1 cellular context compared by ENCODE assay signal in the genomic region with DNA sequence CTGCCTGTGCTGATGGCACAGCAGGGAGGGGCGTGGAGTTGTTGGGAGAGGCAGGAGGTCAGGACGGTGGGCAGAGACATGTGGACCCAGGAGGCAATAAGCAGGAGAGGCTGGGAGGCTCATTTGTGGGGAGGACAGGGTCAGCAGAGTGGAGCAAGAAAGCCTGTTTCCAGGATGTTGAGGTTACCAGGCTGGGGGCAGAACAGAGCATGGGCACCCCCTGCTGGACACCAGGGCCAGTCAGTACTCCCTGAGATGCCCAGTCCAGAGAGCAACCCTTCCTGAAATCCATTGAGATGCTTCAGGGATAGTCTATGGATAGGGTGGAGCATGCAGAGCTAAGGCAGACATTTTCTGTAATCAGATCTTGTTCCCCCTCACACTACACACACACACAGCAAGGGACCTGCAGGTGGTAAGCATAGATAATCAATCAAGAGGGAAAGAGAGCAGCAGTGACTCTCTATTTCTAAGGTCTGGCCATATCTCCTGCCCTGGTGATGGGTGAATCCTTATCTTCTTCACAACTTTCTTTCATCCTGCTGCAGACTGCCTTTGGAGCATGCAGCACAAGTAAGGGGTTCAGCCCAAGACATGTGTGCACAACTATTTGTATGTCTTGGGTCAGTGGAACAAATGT.
TF ChIP-seq lines count a peak whose summit lies in the region.

No MANE protein-coding gene starts in this region.

TF ChIP-seq in IMR-90, 13 proteins besides CTCF, POLR2A, EP300 and RAD21:
- TF ChIP-seq MXI1 (IDR thresholded peaks at IDR 0.05; ENCODE audit: borderline replicate concordance, low read depth, low read length) = no peak
- TF ChIP-seq MAZ (IDR thresholded peaks at IDR 0.05; ENCODE audit: borderline replicate concordance, low read depth, low read length) = peak; percentile 50; the same call in 1 of the 2 replicates
- no peak for TF ChIP-seq RCOR1 (IDR thresholded peaks at IDR 0.05; ENCODE audit: insufficient replicate concordance, low read length)
- TF ChIP-seq BHLHE40 (IDR thresholded peaks at IDR 0.05; ENCODE audit: low read depth, low read length) = no peak
- no peak for TF ChIP-seq MAFK (IDR thresholded peaks at IDR 0.05; ENCODE audit: low read depth, low read length)
- TF ChIP-seq CHD1 (IDR thresholded peaks at IDR 0.05; ENCODE audit: low read depth, low read length) = no peak
- TF ChIP-seq CEBPB (IDR thresholded peaks at IDR 0.05; ENCODE audit: low read depth, low read length) = 0 out of 2 replicates have a peak, but pooled peaks have one; percentile 6
- TF ChIP-seq, protein P1, sequence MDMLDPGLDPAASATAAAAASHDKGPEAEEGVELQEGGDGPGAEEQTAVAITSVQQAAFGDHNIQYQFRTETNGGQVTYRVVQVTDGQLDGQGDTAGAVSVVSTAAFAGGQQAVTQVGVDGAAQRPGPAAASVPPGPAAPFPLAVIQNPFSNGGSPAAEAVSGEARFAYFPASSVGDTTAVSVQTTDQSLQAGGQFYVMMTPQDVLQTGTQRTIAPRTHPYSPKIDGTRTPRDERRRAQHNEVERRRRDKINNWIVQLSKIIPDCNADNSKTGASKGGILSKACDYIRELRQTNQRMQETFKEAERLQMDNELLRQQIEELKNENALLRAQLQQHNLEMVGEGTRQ (IDR thresholded peaks at IDR 0.05; ENCODE audit: low read depth, low read length) = no peak
- TF ChIP-seq SMC3 (IDR thresholded peaks at IDR 0.05; ENCODE audit: low read depth, low read length) = peak; percentile 97
- no peak for TF ChIP-seq NFE2L2 (IDR thresholded peaks at IDR 0.05; ENCODE audit: low read depth, low read length)
- TF ChIP-seq RFX5 (IDR thresholded peaks at IDR 0.05; ENCODE audit: low read depth, low read length) = no peak
- TF ChIP-seq, protein P2, sequence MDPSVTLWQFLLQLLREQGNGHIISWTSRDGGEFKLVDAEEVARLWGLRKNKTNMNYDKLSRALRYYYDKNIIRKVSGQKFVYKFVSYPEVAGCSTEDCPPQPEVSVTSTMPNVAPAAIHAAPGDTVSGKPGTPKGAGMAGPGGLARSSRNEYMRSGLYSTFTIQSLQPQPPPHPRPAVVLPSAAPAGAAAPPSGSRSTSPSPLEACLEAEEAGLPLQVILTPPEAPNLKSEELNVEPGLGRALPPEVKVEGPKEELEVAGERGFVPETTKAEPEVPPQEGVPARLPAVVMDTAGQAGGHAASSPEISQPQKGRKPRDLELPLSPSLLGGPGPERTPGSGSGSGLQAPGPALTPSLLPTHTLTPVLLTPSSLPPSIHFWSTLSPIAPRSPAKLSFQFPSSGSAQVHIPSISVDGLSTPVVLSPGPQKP (IDR thresholded peaks at IDR 0.05; ENCODE audit: borderline replicate concordance, low read depth, low read length) = no peak
- no peak for TF ChIP-seq FOS (IDR thresholded peaks at IDR 0.05; ENCODE audit: low read depth, low read length)
